In genomic region chr22:49959782-49960158, GRCh38 we compare ENCODE assay signal across 1 cellular context.
TF ChIP-seq lines count a peak whose summit lies in the region.

No MANE protein-coding gene starts in this region.

TF ChIP-seq in K562, 482 proteins besides CTCF, POLR2A, EP300 and RAD21 (continued from another document):
- TF ChIP-seq POU5F1 (IDR thresholded peaks at IDR 0.05; ENCODE audit: borderline replicate concordance, low read depth, low read length, partially characterized antibody) (no peak), SNIP1 (IDR thresholded peaks at IDR 0.05; ENCODE audit: low read depth) (no peak), NR4A1 (CRISPR knock-in tag; IDR thresholded peaks at IDR 0.05) (no peak), NR4A1 (tag; IDR thresholded peaks at IDR 0.05) (no peak), GTF2F1 (IDR thresholded peaks at IDR 0.05; ENCODE audit: low read depth, low read length) (no peak), ZNF395 (CRISPR knock-in tag; IDR thresholded peaks at IDR 0.05) (0 out of 2 replicates have a peak, but pooled peaks have one; percentile 45), PHF21A (IDR thresholded peaks at IDR 0.05; ENCODE audit: borderline replicate concordance, low read depth) (no peak), CREM (IDR thresholded peaks at IDR 0.05; ENCODE audit: low read depth) (no peak), ZNF592 (IDR thresholded peaks at IDR 0.05) (peak; percentile 85), TEAD1 (CRISPR knock-in tag; IDR thresholded peaks at IDR 0.05) (peak in 1 of 2 experiments; percentile 39; a peak in 1 of 4 replicates), ZNF12 (CRISPR knock-in tag; IDR thresholded peaks at IDR 0.05) (no peak), TRIM28 (IDR thresholded peaks at IDR 0.05) (no peak), MAFF (IDR thresholded peaks at IDR 0.05; ENCODE audit: low read length) (no peak), MECOM (CRISPR knock-in tag; IDR thresholded peaks at IDR 0.05) (peak; percentile 66), HDAC1 (IDR thresholded peaks at IDR 0.05) (peak in 1 of 2 experiments; percentile 65; a peak in 1 of 4 replicates), KDM1A (IDR thresholded peaks at IDR 0.05) (peak in 1 of 2 experiments; percentile 76; a peak in 2 of 4 replicates), ZNF445 (CRISPR knock-in tag; IDR thresholded peaks at IDR 0.05; ENCODE audit: low read depth) (no peak), CHD1 (IDR thresholded peaks at IDR 0.05; ENCODE audit: low read length) (peak; percentile 73), ZNF133 (CRISPR knock-in tag; IDR thresholded peaks at IDR 0.05) (no peak), ZNF655 (CRISPR knock-in tag; IDR thresholded peaks at IDR 0.05) (no peak), POLR3G (IDR thresholded peaks at IDR 0.05; ENCODE audit: extremely low read depth, insufficient read length, insufficient replicate concordance) (no peak), CBFB (CRISPR knock-in tag; IDR thresholded peaks at IDR 0.05) (0 out of 2 replicates have a peak, but pooled peaks have one; percentile 62), ZNF436 (CRISPR knock-in tag; IDR thresholded peaks at IDR 0.05) (peak; percentile 89), ZNF511 (CRISPR knock-in tag; IDR thresholded peaks at IDR 0.05) (no peak), TEAD2 (tag; IDR thresholded peaks at IDR 0.05) (no peak)
- TF ChIP-seq, protein P1, sequence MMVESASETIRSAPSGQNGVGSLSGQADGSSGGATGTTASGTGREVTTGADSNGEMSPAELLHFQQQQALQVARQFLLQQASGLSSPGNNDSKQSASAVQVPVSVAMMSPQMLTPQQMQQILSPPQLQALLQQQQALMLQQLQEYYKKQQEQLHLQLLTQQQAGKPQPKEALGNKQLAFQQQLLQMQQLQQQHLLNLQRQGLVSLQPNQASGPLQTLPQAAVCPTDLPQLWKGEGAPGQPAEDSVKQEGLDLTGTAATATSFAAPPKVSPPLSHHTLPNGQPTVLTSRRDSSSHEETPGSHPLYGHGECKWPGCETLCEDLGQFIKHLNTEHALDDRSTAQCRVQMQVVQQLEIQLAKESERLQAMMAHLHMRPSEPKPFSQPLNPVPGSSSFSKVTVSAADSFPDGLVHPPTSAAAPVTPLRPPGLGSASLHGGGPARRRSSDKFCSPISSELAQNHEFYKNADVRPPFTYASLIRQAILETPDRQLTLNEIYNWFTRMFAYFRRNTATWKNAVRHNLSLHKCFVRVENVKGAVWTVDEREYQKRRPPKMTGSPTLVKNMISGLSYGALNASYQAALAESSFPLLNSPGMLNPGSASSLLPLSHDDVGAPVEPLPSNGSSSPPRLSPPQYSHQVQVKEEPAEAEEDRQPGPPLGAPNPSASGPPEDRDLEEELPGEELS (CRISPR knock-in tag; IDR thresholded peaks at IDR 0.05; ENCODE audit: borderline replicate concordance): no peak
- TF ChIP-seq, protein P2, sequence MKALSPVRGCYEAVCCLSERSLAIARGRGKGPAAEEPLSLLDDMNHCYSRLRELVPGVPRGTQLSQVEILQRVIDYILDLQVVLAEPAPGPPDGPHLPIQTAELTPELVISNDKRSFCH (CRISPR knock-in tag; IDR thresholded peaks at IDR 0.05): no peak
- TF ChIP-seq, protein P2 (tag; IDR thresholded peaks at IDR 0.05): 0 out of 2 replicates have a peak, but pooled peaks have one; percentile 56
TF ChIP-seq in K562: peak in this region for 30.
